Comparison of ENCODE assay signal across 1 cellular context in the genomic region with DNA sequence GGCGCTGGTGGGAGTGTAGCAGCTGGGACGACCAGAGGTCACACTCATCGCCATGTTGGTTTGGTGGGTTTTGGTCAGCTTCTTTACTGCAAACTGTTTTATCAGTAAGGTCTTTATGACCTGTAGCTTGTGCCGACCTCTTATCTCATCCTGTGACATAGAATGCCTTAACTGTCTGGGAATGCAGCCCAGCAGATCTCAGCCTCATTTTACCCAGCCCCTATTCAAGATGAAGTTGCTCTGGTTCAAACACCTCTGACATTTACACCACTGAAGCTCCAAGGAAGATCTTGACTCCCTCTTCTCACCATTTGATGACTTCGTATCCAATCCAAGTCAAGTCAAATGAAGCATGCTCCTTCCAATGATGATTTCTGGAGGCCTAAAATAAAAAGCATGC.
TF ChIP-seq lines count a peak whose summit lies in the region.

No MANE protein-coding gene starts in this region.

TF ChIP-seq in GM23338, 12 proteins besides CTCF, POLR2A, EP300 and RAD21 (continued from another document):
- TF ChIP-seq, protein P1, sequence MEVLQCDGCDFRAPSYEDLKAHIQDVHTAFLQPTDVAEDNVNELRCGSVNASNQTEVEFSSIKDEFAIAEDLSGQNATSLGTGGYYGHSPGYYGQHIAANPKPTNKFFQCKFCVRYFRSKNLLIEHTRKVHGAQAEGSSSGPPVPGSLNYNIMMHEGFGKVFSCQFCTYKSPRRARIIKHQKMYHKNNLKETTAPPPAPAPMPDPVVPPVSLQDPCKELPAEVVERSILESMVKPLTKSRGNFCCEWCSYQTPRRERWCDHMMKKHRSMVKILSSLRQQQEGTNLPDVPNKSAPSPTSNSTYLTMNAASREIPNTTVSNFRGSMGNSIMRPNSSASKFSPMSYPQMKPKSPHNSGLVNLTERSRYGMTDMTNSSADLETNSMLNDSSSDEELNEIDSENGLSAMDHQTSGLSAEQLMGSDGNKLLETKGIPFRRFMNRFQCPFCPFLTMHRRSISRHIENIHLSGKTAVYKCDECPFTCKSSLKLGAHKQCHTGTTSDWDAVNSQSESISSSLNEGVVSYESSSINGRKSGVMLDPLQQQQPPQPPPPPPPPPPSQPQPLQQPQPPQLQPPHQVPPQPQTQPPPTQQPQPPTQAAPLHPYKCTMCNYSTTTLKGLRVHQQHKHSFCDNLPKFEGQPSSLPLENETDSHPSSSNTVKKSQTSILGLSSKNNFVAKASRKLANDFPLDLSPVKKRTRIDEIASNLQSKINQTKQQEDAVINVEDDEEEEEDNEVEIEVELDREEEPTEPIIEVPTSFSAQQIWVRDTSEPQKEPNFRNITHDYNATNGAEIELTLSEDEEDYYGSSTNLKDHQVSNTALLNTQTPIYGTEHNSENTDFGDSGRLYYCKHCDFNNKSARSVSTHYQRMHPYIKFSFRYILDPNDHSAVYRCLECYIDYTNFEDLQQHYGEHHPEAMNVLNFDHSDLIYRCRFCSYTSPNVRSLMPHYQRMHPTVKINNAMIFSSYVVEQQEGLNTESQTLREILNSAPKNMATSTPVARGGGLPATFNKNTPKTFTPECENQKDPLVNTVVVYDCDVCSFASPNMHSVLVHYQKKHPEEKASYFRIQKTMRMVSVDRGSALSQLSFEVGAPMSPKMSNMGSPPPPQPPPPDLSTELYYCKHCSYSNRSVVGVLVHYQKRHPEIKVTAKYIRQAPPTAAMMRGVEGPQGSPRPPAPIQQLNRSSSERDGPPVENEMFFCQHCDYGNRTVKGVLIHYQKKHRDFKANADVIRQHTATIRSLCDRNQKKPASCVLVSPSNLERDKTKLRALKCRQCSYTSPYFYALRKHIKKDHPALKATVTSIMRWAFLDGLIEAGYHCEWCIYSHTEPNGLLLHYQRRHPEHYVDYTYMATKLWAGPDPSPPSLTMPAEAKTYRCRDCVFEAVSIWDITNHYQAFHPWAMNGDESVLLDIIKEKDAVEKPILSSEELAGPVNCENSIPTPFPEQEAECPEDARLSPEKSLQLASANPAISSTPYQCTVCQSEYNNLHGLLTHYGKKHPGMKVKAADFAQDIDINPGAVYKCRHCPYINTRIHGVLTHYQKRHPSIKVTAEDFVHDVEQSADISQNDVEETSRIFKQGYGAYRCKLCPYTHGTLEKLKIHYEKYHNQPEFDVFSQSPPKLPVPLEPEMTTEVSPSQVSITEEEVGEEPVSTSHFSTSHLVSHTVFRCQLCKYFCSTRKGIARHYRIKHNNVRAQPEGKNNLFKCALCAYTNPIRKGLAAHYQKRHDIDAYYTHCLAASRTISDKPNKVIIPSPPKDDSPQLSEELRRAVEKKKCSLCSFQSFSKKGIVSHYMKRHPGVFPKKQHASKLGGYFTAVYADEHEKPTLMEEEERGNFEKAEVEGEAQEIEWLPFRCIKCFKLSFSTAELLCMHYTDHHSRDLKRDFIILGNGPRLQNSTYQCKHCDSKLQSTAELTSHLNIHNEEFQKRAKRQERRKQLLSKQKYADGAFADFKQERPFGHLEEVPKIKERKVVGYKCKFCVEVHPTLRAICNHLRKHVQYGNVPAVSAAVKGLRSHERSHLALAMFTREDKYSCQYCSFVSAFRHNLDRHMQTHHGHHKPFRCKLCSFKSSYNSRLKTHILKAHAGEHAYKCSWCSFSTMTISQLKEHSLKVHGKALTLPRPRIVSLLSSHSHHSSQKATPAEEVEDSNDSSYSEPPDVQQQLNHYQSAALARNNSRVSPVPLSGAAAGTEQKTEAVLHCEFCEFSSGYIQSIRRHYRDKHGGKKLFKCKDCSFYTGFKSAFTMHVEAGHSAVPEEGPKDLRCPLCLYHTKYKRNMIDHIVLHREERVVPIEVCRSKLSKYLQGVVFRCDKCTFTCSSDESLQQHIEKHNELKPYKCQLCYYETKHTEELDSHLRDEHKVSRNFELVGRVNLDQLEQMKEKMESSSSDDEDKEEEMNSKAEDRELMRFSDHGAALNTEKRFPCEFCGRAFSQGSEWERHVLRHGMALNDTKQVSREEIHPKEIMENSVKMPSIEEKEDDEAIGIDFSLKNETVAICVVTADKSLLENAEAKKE (CRISPR knock-in tag; IDR thresholded peaks at IDR 0.05), result no peak
- TF ChIP-seq JUNB (IDR thresholded peaks at IDR 0.05; ENCODE audit: unreplicated experiment), result no peak
- TF ChIP-seq POLR2AphosphoS5 (IDR thresholded peaks at IDR 0.05; ENCODE audit: low read depth), result no peak
- TF ChIP-seq ZNF331 (CRISPR knock-in tag; IDR thresholded peaks at IDR 0.05; ENCODE audit: low read depth), result no peak
- TF ChIP-seq NANOG (IDR thresholded peaks at IDR 0.05; ENCODE audit: borderline replicate concordance), result no peak
